33 cellular contexts compared by ENCODE assay signal in genomic region chr14:51116682-51117081, GRCh38.
"Had no signal": no experiment of that assay in that cellular context is flagged by ENCODE, and none has a peak within 500 bp of the region (broad histone marks: within the 10 kb centered on the region; RNA-seq: fewer than 3 reads in every experiment).

No MANE protein-coding gene starts in this region.

- H3K4me3 ChIP-seq: cardiac muscle cell, colonic mucosa, K562 had no signal

- H3K36me3 ChIP-seq: brain microvascular endothelial cell, cardiac muscle cell, colonic mucosa, WERI-Rb-1 had no signal

- FAIRE-seq: K562 had no signal

- DNase-seq: activated CD4-positive, alpha-beta T cell treated with anti-CD3 and anti-CD28 coated beads for 1 hour; activated CD4-positive, alpha-beta T cell treated with anti-CD3 and anti-CD28 coated beads, Interleukin-2, amount 10 ng/mL, durations not matched to agents 24 days and 14 days; activated CD4-positive, alpha-beta T cell treated with anti-CD3 and anti-CD28 coated beads, Interleukin-2, amount 50 U/mL, for 4 hours; activated CD4-positive, CD25-positive, alpha-beta regulatory T cell; activated CD8-positive, alpha-beta T cell treated with anti-CD3 and anti-CD28 coated beads for 36 hours; activated effector memory CD4-positive, alpha-beta T cell treated with anti-CD3 and anti-CD28 coated beads, Interleukin-2, amount 50 U/mL, for 16 hours; activated naive CD4-positive, alpha-beta T cell; activated naive CD4-positive, alpha-beta T cell treated with anti-CD3 and anti-CD28 coated beads, Interleukin-2, amount 50 U/mL, for 16 hours; activated naive CD8-positive, alpha-beta T cell treated with anti-CD3 and anti-CD28 coated beads for 36 hours; activated T-cell treated with anti-CD3 and anti-CD28 coated beads, Interleukin-2, amount 50 U/mL, for 1 hour; activated T-cell treated with anti-CD3 and anti-CD28 coated beads, Interleukin-2, amount 50 U/mL, for 72 hours; amniotic stem cell; aorta; brain microvascular endothelial cell; colonic mucosa; NCI-H1105; NCI-H1436 treated with DMSO at 0.1 percent for 48 hours; NCI-H1694 treated with DMSO at 0.1 percent for 48 hours; NCI-H2029; NCI-H2171 treated with DMSO at 0.1 percent for 48 hours; NCI-H2227 treated with DMSO at 0.1 percent for 48 hours; NCI-H526 treated with DMSO at 0.1 percent for 48 hours; NCI-H774; NK-92 treated with Interleukin-12 subunit alpha and Interleukin-12 subunit beta, amount 100 ng/mL, for 24 hours; Right ventricle myocardium superior; SW 1271; T-helper 1 cell; T-helper 2 cell; T-helper 9 cell; WERI-Rb-1 had no signal

- ATAC-seq: activated CD8-positive, alpha-beta T cell treated with anti-CD3 and anti-CD28 coated beads for 36 hours; activated T-cell treated with anti-CD3 and anti-CD28 coated beads, Interleukin-2, amount 50 U/mL, for 72 hours; activated T-helper 17 cell treated with anti-CD3 and anti-CD28 coated beads, Interleukin-2, amount 50 U/mL, for 72 hours; K562 had no signal

- H3K27me3 ChIP-seq: brain microvascular endothelial cell, cardiac muscle cell, colonic mucosa had no signal
